Comparison of ENCODE assay signal across 18 cellular contexts in the genomic region with DNA sequence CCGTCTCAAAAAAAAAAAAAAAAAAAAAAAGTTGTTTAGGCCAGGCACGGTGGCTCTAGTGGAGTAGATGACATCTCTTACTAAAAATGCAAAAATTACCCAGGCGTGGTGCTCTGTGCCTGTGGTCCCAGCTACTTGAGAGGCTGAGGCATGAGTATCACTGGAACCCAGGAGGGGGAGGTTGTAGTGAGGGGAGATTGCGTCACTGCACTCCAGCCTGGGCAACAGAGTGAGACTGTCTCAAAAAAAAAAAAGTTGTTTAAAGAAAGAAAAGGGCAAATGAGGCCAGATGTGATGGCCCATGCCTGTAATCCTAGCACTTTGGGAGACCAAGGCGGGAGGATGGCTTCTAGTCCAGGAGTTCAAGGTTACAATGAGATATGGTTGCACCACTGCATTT. TPM values are rescaled to one million over a fixed set of nuclear protein-coding genes. Genes with fewer than 3 reads are reported as not detected.
A peak's percentile ranks its signal among the peaks of the same experiment; 100 is the strongest.
DNase-seq lines count a peak whose midpoint lies in the region; ATAC-seq and TF ChIP-seq lines count a peak whose summit lies in the region.
"Had no signal": no experiment of that assay in that cellular context is flagged by ENCODE, and none has a peak within 500 bp of the region (broad histone marks: within the 10 kb centered on the region; RNA-seq: fewer than 3 reads in every experiment).

No MANE protein-coding gene starts in this region.

- H3K27ac Mint-ChIP-seq in dendritic cell treated with granulocyte-macrophage colony-stimulating factor and Interleukin-4, amounts not matched to agents 40 ng/mL and 50 ng/mL, for 4 days, result peak overlapping the region; percentile 70
- no peak overlapping the region for H3K27ac Mint-ChIP-seq in osteocyte (ENCODE audit: unreplicated experiment)
- H3K27ac Mint-ChIP-seq: activated CD4-positive, alpha-beta memory T cell treated with anti-CD3 and anti-CD28 coated beads, Interleukin-2, amount 10 ng/mL, durations not matched to agents 7 days and 5 days; activated T-helper 1 cell treated with anti-CD3 and anti-CD28 coated beads, Interleukin-12 subunit alpha, Interleukin-12 subunit beta, Interleukin-2, Interleukin-4 antibody, amounts not matched to agents 30 ng/mL and 10 ng/mL and 1 ng/mL, durations not matched to agents 14 hours and 24 hours and 36 hours; IgD-negative memory B cell; immature natural killer cell; mesothelial cell of epicardium had no signal

- H3K4me3 ChIP-seq in mucosa of descending colon, result no peak overlapping the region
- H3K4me3 ChIP-seq: gastroesophageal sphincter had no signal

- H3K36me3 Mint-ChIP-seq in dendritic cell treated with granulocyte-macrophage colony-stimulating factor and Interleukin-4, amounts not matched to agents 40 ng/mL and 50 ng/mL, for 4 days (ENCODE audit: low read depth), result no peaks in the 10 kb centered on the region
- no peaks in the 10 kb centered on the region for H3K36me3 Mint-ChIP-seq in osteocyte (ENCODE audit: unreplicated experiment)
- H3K36me3 Mint-ChIP-seq: IgD-negative memory B cell, immature natural killer cell, mesothelial cell of epicardium had no signal

- ATAC-seq in mucosa of descending colon, result no peak
- ATAC-seq: gastroesophageal sphincter, right cardiac atrium had no signal

- H3K4me1 ChIP-seq in mucosa of descending colon (ENCODE audit: low read depth), result no peaks in the 10 kb centered on the region
- H3K4me1 ChIP-seq: gastroesophageal sphincter had no signal

- no peaks in the 10 kb centered on the region for H3K27me3 Mint-ChIP-seq in dendritic cell treated with granulocyte-macrophage colony-stimulating factor and Interleukin-4, amounts not matched to agents 40 ng/mL and 50 ng/mL, for 4 days
- peaks cover 18% of the 10 kb centered on the region for H3K27me3 Mint-ChIP-seq in osteocyte (ENCODE audit: unreplicated experiment)

- no peaks in the 10 kb centered on the region for H3K9me3 ChIP-seq in mucosa of descending colon
- H3K9me3 ChIP-seq: gastroesophageal sphincter had no signal

- H3K4me3 Mint-ChIP-seq in dendritic cell treated with granulocyte-macrophage colony-stimulating factor and Interleukin-4, amounts not matched to agents 40 ng/mL and 50 ng/mL, for 4 days, result no peak overlapping the region
- no peak overlapping the region for H3K4me3 Mint-ChIP-seq in osteocyte (ENCODE audit: unreplicated experiment)
- H3K4me3 Mint-ChIP-seq: activated CD4-positive, alpha-beta memory T cell treated with anti-CD3 and anti-CD28 coated beads, Interleukin-2, amount 10 ng/mL, durations not matched to agents 7 days and 5 days; activated T-helper 1 cell treated with anti-CD3 and anti-CD28 coated beads, Interleukin-12 subunit alpha, Interleukin-12 subunit beta, Interleukin-2, Interleukin-4 antibody, amounts not matched to agents 30 ng/mL and 10 ng/mL and 1 ng/mL, durations not matched to agents 14 hours and 24 hours and 36 hours; central memory CD8-positive, alpha-beta T cell; IgD-negative memory B cell; immature natural killer cell; mesothelial cell of epicardium had no signal

- DNase-seq in GM04503 (ENCODE audit: low read depth) (peak; percentile 16), M059J (ENCODE audit: low read depth) (peak; percentile 51), renal cortical epithelial cell (ENCODE audit: low read depth) (peak; percentile 92), Kasumi-1 (lab: John Stamatoyannopoulos, UW) (no peak), mucosa of descending colon (no peak), osteocyte (ENCODE audit: extremely low spot score, unreplicated experiment) (no peak)
- DNase-seq: activated CD4-positive, alpha-beta memory T cell treated with anti-CD3 and anti-CD28 coated beads, Interleukin-2, amount 10 ng/mL, durations not matched to agents 7 days and 5 days; immature natural killer cell; NCI-H1436; NK-92 treated with Interleukin-12 subunit alpha and Interleukin-12 subunit beta, amount 100 ng/mL, for 24 hours; right cardiac atrium had no signal

- intact Hi-C loops in dendritic cell treated with granulocyte-macrophage colony-stimulating factor and Interleukin-4, amounts not matched to agents 40 ng/mL and 50 ng/mL, for 4 days (cut with micrococcal nuclease), result no loop called here
- intact Hi-C loops in mucosa of descending colon (cut with DNase I, micrococcal nuclease), result no loop called here

- H3K36me3 ChIP-seq in mucosa of descending colon (ENCODE audit: low read depth), result no peaks in the 10 kb centered on the region
- H3K36me3 ChIP-seq: gastroesophageal sphincter had no signal

- TF ChIP-seq CTCF in mucosa of descending colon (IDR thresholded peaks at IDR 0.05) (no peak), osteocyte (IDR thresholded peaks at IDR 0.05) (no peak)

- no peaks in the 10 kb centered on the region for H3K9me3 Mint-ChIP-seq in dendritic cell treated with granulocyte-macrophage colony-stimulating factor and Interleukin-4, amounts not matched to agents 40 ng/mL and 50 ng/mL, for 4 days
- no peaks in the 10 kb centered on the region for H3K9me3 Mint-ChIP-seq in osteocyte (ENCODE audit: unreplicated experiment)
- H3K9me3 Mint-ChIP-seq: activated CD4-positive, alpha-beta memory T cell treated with anti-CD3 and anti-CD28 coated beads, Interleukin-2, amount 10 ng/mL, durations not matched to agents 7 days and 5 days; activated T-helper 1 cell treated with anti-CD3 and anti-CD28 coated beads, Interleukin-12 subunit alpha, Interleukin-12 subunit beta, Interleukin-2, Interleukin-4 antibody, amounts not matched to agents 30 ng/mL and 10 ng/mL and 1 ng/mL, durations not matched to agents 14 hours and 24 hours and 36 hours; central memory CD8-positive, alpha-beta T cell; immature natural killer cell; mesothelial cell of epicardium had no signal

- H3K4me1 Mint-ChIP-seq in dendritic cell treated with granulocyte-macrophage colony-stimulating factor and Interleukin-4, amounts not matched to agents 40 ng/mL and 50 ng/mL, for 4 days (ENCODE audit: low read depth), result peaks cover 76% of the 10 kb centered on the region
- H3K4me1 Mint-ChIP-seq in osteocyte (ENCODE audit: unreplicated experiment), result no peaks in the 10 kb centered on the region
- H3K4me1 Mint-ChIP-seq: immature natural killer cell had no signal

RNA-seq across cellular contexts. Expression of gene SPPL3, which starts 36.6 kb away (rescaled TPM):
- 3.9 and 9.7 TPM in 2 replicates for total RNA-seq in M059J (2014; rRNA removed; shearing (Covaris generic))
- total RNA-seq in renal cortical epithelial cell, result 6.6 and 13.5 TPM in 2 replicates
- total RNA-seq in mucosa of descending colon, result 10 to 100 TPM; 51.8 to 72.1 (median 65.6) TPM
- total RNA-seq in osteocyte, result 61.7 and 70.3 TPM in 2 replicates

RNA-seq across cellular contexts. Expression of gene HNF1A, which starts 37.5 kb away (rescaled TPM):
- total RNA-seq in M059J (2014; rRNA removed; shearing (Covaris generic)), result not detected in 2 replicates
- 1.7 and 1.9 TPM in 2 replicates for total RNA-seq in renal cortical epithelial cell
- total RNA-seq in mucosa of descending colon, result 10 to 100 TPM in 2 of 3 donors, 1 to 10 TPM in 1; 6.5 to 22.6 (median 14.4) TPM
- not detected in 2 replicates for total RNA-seq in osteocyte
- total RNA-seq: activated CD4-positive, alpha-beta memory T cell treated with anti-CD3 and anti-CD28 coated beads, Interleukin-2, amount 10 ng/mL, durations not matched to agents 7 days and 5 days; activated T-helper 1 cell treated with anti-CD3 and anti-CD28 coated beads, Interleukin-12 subunit alpha, Interleukin-12 subunit beta, Interleukin-2, Interleukin-4 antibody, amounts not matched to agents 30 ng/mL and 10 ng/mL and 1 ng/mL, durations not matched to agents 14 hours and 24 hours and 36 hours; mesothelial cell of epicardium; right cardiac atrium; temporal lobe had no signal

Comparison
In these comparisons a context has a peak if more than half of its experiments do, and no peak if none do; other contexts are left out.
1. DNase-seq: peak in GM04503 (single experiment), M059J (single experiment) and renal cortical epithelial cell (single experiment); none in Kasumi-1 (0 of 2), mucosa of descending colon (0 of 3) and osteocyte (single experiment).